ENCODE assay signal across 24 cellular contexts in genomic region chr2:11685906-11686470, GRCh38. TPM values are rescaled to one million over a fixed set of nuclear protein-coding genes. Genes with fewer than 3 reads are reported as not detected.
A peak's percentile ranks its signal among the peaks of the same experiment; 100 is the strongest.
DNase-seq lines count a peak whose midpoint lies in the region; ATAC-seq and TF ChIP-seq lines count a peak whose summit lies in the region.
"Had no signal": no experiment of that assay in that cellular context is flagged by ENCODE, and none has a peak within 500 bp of the region (broad histone marks: within the 10 kb centered on the region; RNA-seq: fewer than 3 reads in every experiment).

No MANE protein-coding gene starts in this region.

- peak overlapping the region; percentile 88 for H3K27ac Mint-ChIP-seq in dendritic cell treated with granulocyte-macrophage colony-stimulating factor and Interleukin-4, amounts not matched to agents 40 ng/mL and 50 ng/mL, for 4 days
- peak overlapping the region; percentile 9 for H3K27ac Mint-ChIP-seq in neural crest cell (ENCODE audit: unreplicated experiment)
- H3K27ac Mint-ChIP-seq: CD14-positive monocyte; CD4-positive, alpha-beta T cell; CD8-positive, alpha-beta memory T cell; HFFc6 had no signal

- 92 to 93% (median 92%) methylated on average over 10 of the region's 10 CpGs for WGBS in psoas muscle, 3 donors
- 85 to 94% (median 90%) methylated on average over 10 of the region's 10 CpGs for WGBS in spleen, 5 donors
- WGBS in testis, 2 donors = 92 to 96% methylated on average over 10 of the region's 10 CpGs

- no peak overlapping the region for H3K4me3 Mint-ChIP-seq in dendritic cell treated with granulocyte-macrophage colony-stimulating factor and Interleukin-4, amounts not matched to agents 40 ng/mL and 50 ng/mL, for 4 days
- no peak overlapping the region for H3K4me3 Mint-ChIP-seq in neural crest cell
- H3K4me3 Mint-ChIP-seq: CD4-positive, alpha-beta T cell; HFFc6 had no signal

- DNase-seq in neural crest cell (ENCODE audit: low read depth, low spot score) (no peak), psoas muscle (no peak), spleen (peak; percentile 61), DMS79 (lab: John Stamatoyannopoulos, UW) (no peak), testis (no peak)
- DNase-seq: 8988T; ACHN; AML-193; BE2C; CD4-positive, alpha-beta T cell; CD8-positive, alpha-beta memory T cell; DMS 273 treated with DMSO at 0.1 percent for 48 hours; DMS79 treated with DMSO at 0.1 percent for 48 hours; GF-D8; GOT3; HFFc6 had no signal

- H3K27me3 ChIP-seq in psoas muscle (ENCODE audit: insufficient read depth in 3 of 3, low read length in 2 of 3) (no peaks in the 10 kb centered on the region), spleen (replicated peaks in 1 of 7) (peaks cover 0 to 31% (median 4%) of the 10 kb centered on the region in 7 donors), testis (no peaks in the 10 kb centered on the region)
- H3K27me3 ChIP-seq: BE2C; BLaER1 treated with 17β-estradiol and CSF1 and Interleukin-3, amounts not matched to agents 10 nM and 100 nM had no signal

- H3K4me1 ChIP-seq in psoas muscle = peaks cover 67% of the 10 kb centered on the region
- H3K4me1 ChIP-seq in spleen = peaks cover 0 to 16% (median 13%) of the 10 kb centered on the region in 6 donors
- peaks cover 23% of the 10 kb centered on the region for H3K4me1 ChIP-seq in testis

- TF ChIP-seq POLR2A in spleen (IDR thresholded peaks at IDR 0.05) = no peak
- TF ChIP-seq POLR2A in testis (IDR thresholded peaks at IDR 0.05) = no peak

- H3K9me3 ChIP-seq in psoas muscle = no peaks in the 10 kb centered on the region
- H3K9me3 ChIP-seq in spleen = no peaks in the 10 kb centered on the region
- H3K9me3 ChIP-seq in testis = no peaks in the 10 kb centered on the region
- H3K9me3 ChIP-seq: A549; BE2C; BLaER1 treated with 17β-estradiol and CSF1 and Interleukin-3, amounts not matched to agents 10 nM and 100 nM; HAP-1 had no signal

- no peaks in the 10 kb centered on the region for H3K9me3 Mint-ChIP-seq in dendritic cell treated with granulocyte-macrophage colony-stimulating factor and Interleukin-4, amounts not matched to agents 40 ng/mL and 50 ng/mL, for 4 days
- no peaks in the 10 kb centered on the region for H3K9me3 Mint-ChIP-seq in neural crest cell
- H3K9me3 Mint-ChIP-seq: CD4-positive, alpha-beta T cell; CD8-positive, alpha-beta memory T cell; HFFc6 had no signal

- intact Hi-C loops in dendritic cell treated with granulocyte-macrophage colony-stimulating factor and Interleukin-4, amounts not matched to agents 40 ng/mL and 50 ng/mL, for 4 days (cut with micrococcal nuclease) = no loop called here
- intact Hi-C loops in psoas muscle (cut with DNase I) = loop anchor here in 1 of 2 donors (10.0 kb wide), 1 partner anchor 211 kb away; no protein-coding TSS in a partner anchor
- intact Hi-C loops in spleen (cut with DNase I; ENCODE audit: low total_unique reads) = no loop called here
- intact Hi-C loops in testis (cut with DNase I; ENCODE audit: low total_unique reads) = no loop called here

- H3K27ac ChIP-seq in psoas muscle (peak overlapping the region; percentile 26), spleen (no peak overlapping the region), testis (no peak overlapping the region)
- H3K27ac ChIP-seq: A549; BLaER1 treated with 17β-estradiol and CSF1 and Interleukin-3, amounts not matched to agents 10 nM and 100 nM had no signal

- TF ChIP-seq CTCF in neural crest cell (conservative IDR thresholded peaks at IDR 0.05) = no peak
- no peak for TF ChIP-seq CTCF in psoas muscle (IDR thresholded peaks at IDR 0.05)
- TF ChIP-seq CTCF in spleen (IDR thresholded peaks at IDR 0.05 in 8 of 11, conservative IDR thresholded peaks at IDR 0.05 in 3 of 11) = no peak
- TF ChIP-seq CTCF in testis (IDR thresholded peaks at IDR 0.05) = no peak

- no peak for ATAC-seq in psoas muscle
- no peak for ATAC-seq in HG03460 (IDR thresholded peaks at IDR 0.05; ENCODE audit: unreplicated experiment)
- ATAC-seq: A549 had no signal

- H3K4me3 ChIP-seq in psoas muscle (no peak overlapping the region), spleen (no peak overlapping the region), testis (no peak overlapping the region)
- H3K4me3 ChIP-seq: A549; BLaER1 treated with 17β-estradiol and CSF1 and Interleukin-3, amounts not matched to agents 10 nM and 100 nM; HAP-1 had no signal

- peaks cover 34% of the 10 kb centered on the region for H3K4me1 Mint-ChIP-seq in dendritic cell treated with granulocyte-macrophage colony-stimulating factor and Interleukin-4, amounts not matched to agents 40 ng/mL and 50 ng/mL, for 4 days (ENCODE audit: low read depth)
- peaks cover 27% of the 10 kb centered on the region for H3K4me1 Mint-ChIP-seq in neural crest cell

- H3K27me3 Mint-ChIP-seq in dendritic cell treated with granulocyte-macrophage colony-stimulating factor and Interleukin-4, amounts not matched to agents 40 ng/mL and 50 ng/mL, for 4 days = peaks cover 38% of the 10 kb centered on the region
- H3K27me3 Mint-ChIP-seq in neural crest cell (ENCODE audit: low read depth) = peaks cover 23% of the 10 kb centered on the region

- H3K36me3 ChIP-seq in psoas muscle (ENCODE audit: insufficient read depth in 1 of 2, low read depth in 1 of 2) (no peaks in the 10 kb centered on the region), spleen (no peaks in the 10 kb centered on the region), testis (ENCODE audit: low read depth, missing control alignments) (no peaks in the 10 kb centered on the region)
- H3K36me3 ChIP-seq: BE2C; BLaER1 treated with 17β-estradiol and CSF1 and Interleukin-3, amounts not matched to agents 10 nM and 100 nM; HAP-1 had no signal

- H3K36me3 Mint-ChIP-seq in dendritic cell treated with granulocyte-macrophage colony-stimulating factor and Interleukin-4, amounts not matched to agents 40 ng/mL and 50 ng/mL, for 4 days (ENCODE audit: low read depth) = no peaks in the 10 kb centered on the region
- H3K36me3 Mint-ChIP-seq in neural crest cell (ENCODE audit: low read depth) = no peaks in the 10 kb centered on the region
- H3K36me3 Mint-ChIP-seq: CD14-positive monocyte; CD8-positive, alpha-beta memory T cell had no signal

RNA-seq across cellular contexts. Expression of gene NTSR2, which starts 16.0 kb away (rescaled TPM):
- total RNA-seq in neural crest cell (not detected in 2 replicates), psoas muscle (under 1 TPM in 3 of 4 donors, not detected in 1; 0.18 to 0.36 (median 0.22) TPM), spleen (not detected), testis (under 1 TPM; 0.47 to 0.68 TPM)
- polyA plus RNA-seq in psoas muscle (under 1 TPM; 0.35 to 0.97 (median 0.82) TPM), spleen (not detected), testis (ENCODE audit: insufficient read depth, low read depth, low replicate concordance) (not detected)
- total RNA-seq: CD4-positive, alpha-beta T cell; CD8-positive, alpha-beta memory T cell; Daoy; G401; HFFc6 had no signal
- polyA plus RNA-seq: A549; CD14-positive monocyte; CD8-positive, alpha-beta memory T cell had no signal
